ENCODE assay signal across 1 cellular context in genomic region chr15:78455749-78456148, GRCh38.
TF ChIP-seq lines count a peak whose summit lies in the region.

No MANE protein-coding gene starts in this region.

TF ChIP-seq in GM23338, 12 proteins besides CTCF, POLR2A, EP300 and RAD21 (continued from another document):
- no peak for TF ChIP-seq REST (IDR thresholded peaks at IDR 0.05; ENCODE audit: unreplicated experiment)
- no peak for TF ChIP-seq ZNF331 (CRISPR knock-in tag; IDR thresholded peaks at IDR 0.05; ENCODE audit: low read depth)
- no peak for TF ChIP-seq STAT1 (IDR thresholded peaks at IDR 0.05; ENCODE audit: unreplicated experiment)
- TF ChIP-seq EZH2phosphoT487 (IDR thresholded peaks at IDR 0.05; ENCODE audit: unreplicated experiment) = no peak
- TF ChIP-seq NANOG (IDR thresholded peaks at IDR 0.05; ENCODE audit: borderline replicate concordance) = no peak
- TF ChIP-seq ZNF462 (CRISPR knock-in tag; IDR thresholded peaks at IDR 0.05) = no peak
- no peak for TF ChIP-seq ZNF114 (CRISPR knock-in tag; IDR thresholded peaks at IDR 0.05)
- TF ChIP-seq POLR2AphosphoS5 (IDR thresholded peaks at IDR 0.05; ENCODE audit: low read depth) = no peak
- TF ChIP-seq JUNB (IDR thresholded peaks at IDR 0.05; ENCODE audit: unreplicated experiment) = no peak
- no peak for TF ChIP-seq EZH2 (IDR thresholded peaks at IDR 0.05; ENCODE audit: low read depth, unreplicated experiment)
